Comparison of ENCODE assay signal across 8 cellular contexts in genomic region chr14:70073924-70074566, GRCh38.
A peak's percentile ranks its signal among the peaks of the same experiment; 100 is the strongest.
DNase-seq lines count a peak whose midpoint lies in the region; ATAC-seq and TF ChIP-seq lines count a peak whose summit lies in the region.

No MANE protein-coding gene starts in this region.

- no peak overlapping the region for H3K27ac ChIP-seq in heart left ventricle

- no peaks in the 10 kb centered on the region for H3K27me3 ChIP-seq in NT2/D1 (ENCODE audit: insufficient read depth, insufficient read length)
- peaks cover 0 to 48% (median 6%) of the 10 kb centered on the region in 9 donors for H3K27me3 ChIP-seq in heart left ventricle

- ATAC-seq in heart left ventricle (peak in 1 of 4 donors; percentile 58), sciatic nerve (peak; percentile 68), GM21717 (IDR thresholded peaks at IDR 0.05; ENCODE audit: unreplicated experiment) (no peak), GM18867 (IDR thresholded peaks at IDR 0.05; ENCODE audit: unreplicated experiment) (no peak)

- TF ChIP-seq POLR2A in heart left ventricle (IDR thresholded peaks at IDR 0.05): no peak

- no peak overlapping the region for H3K4me3 ChIP-seq in NT2/D1 (ENCODE audit: insufficient read length, low read depth)
- H3K4me3 ChIP-seq in heart left ventricle: no peak overlapping the region

- H3K4me1 ChIP-seq in NT2/D1 (ENCODE audit: insufficient read depth, insufficient read length) (no peaks in the 10 kb centered on the region), heart left ventricle (no peaks in the 10 kb centered on the region)

- WGBS in heart left ventricle, 4 donors: 41 to 50% (median 46%) methylated on average over 3 of the region's 3 CpGs

- no peak overlapping the region for H3K9ac ChIP-seq in NT2/D1 (ENCODE audit: insufficient read length, low read depth)

- H3K9me3 ChIP-seq in NT2/D1 (ENCODE audit: insufficient read depth, low read length) (no peaks in the 10 kb centered on the region), heart left ventricle (no peaks in the 10 kb centered on the region)

- peak; percentile 31 to 73 (median 50) for TF ChIP-seq CTCF in heart left ventricle (IDR thresholded peaks at IDR 0.05)

- peak; percentile 83 for DNase-seq in D341Med (ENCODE audit: low spot score)
- peak; percentile 19 for DNase-seq in HS-5 (ENCODE audit: low read depth)
- DNase-seq in NT2/D1 (ENCODE audit: low read depth, low spot score): peak; percentile 63
- DNase-seq in activated T-helper 9 cell treated with anti-CD3 and anti-CD28 coated beads, Interleukin-2, amount 50 U/mL, for 16 hours (ENCODE audit: low read depth): peak; percentile 9
- peak in 4 of 5 donors; percentile 14 to 63 (median 32) for DNase-seq in heart left ventricle
- DNase-seq in sciatic nerve (ENCODE audit: low spot score): peak; percentile 60

- intact Hi-C loops in heart left ventricle (cut with DNase I): no loop called here
- intact Hi-C loops in sciatic nerve (cut with DNase I): no loop called here

- H3K36me3 ChIP-seq in NT2/D1 (ENCODE audit: insufficient read depth, insufficient read length, low read length) (no peaks in the 10 kb centered on the region), heart left ventricle (no peaks in the 10 kb centered on the region)

Comparison
In these comparisons a context has a peak if more than half of its experiments do, and no peak if none do; other contexts are left out.
1. DNase-seq: peak in every context shown above with its lines; median percentile 83 in D341Med; 63 in NT2/D1; 60 in sciatic nerve; 32 in heart left ventricle; 19 in HS-5; 9 in activated T-helper 9 cell treated with anti-CD3 and anti-CD28 coated beads, Interleukin-2, amount 50 U/mL, for 16 hours.